Comparison of ENCODE assay signal across 16 cellular contexts in the genomic region with DNA sequence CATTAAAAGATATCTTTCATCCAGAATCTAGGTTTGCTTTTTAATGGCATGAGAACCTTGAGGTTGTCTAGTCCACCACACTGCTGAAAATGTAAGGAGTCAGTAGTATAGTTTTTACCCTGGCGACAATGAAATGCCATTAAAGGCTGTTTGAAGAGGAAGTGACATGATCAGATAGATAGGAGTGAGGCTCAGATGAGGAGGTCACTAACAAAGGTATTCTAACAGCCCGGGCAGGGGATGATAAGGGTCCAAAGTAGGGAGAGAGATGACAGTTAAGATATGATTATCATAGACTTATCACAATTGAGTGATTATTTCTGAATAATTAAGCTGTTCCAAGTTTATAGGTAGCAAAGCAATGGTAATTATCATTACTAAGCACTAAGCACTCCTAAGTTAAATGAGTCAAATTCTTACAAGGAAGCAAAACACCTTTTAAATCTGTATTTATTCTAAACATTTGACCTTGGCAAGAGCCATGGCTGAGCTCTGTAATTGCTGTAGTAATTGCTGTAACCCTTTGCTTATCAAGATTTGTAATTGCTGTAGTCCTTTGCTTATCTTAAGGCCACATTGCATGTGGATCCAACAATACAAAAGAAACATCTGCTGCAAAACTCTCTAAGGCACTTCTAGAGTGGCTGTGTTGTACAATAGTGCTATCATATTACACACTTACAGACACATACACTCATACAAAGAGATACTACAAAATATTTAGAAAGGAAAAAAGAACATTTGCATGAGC.
DNase-seq lines count a peak whose midpoint lies in the region; ATAC-seq and TF ChIP-seq lines count a peak whose summit lies in the region.
"Had no signal": no experiment of that assay in that cellular context is flagged by ENCODE, and none has a peak within 500 bp of the region (broad histone marks: within the 10 kb centered on the region; RNA-seq: fewer than 3 reads in every experiment).

No MANE protein-coding gene starts in this region.

- peaks cover 12% of the 10 kb centered on the region for H3K4me1 Mint-ChIP-seq in endothelial cell (ENCODE audit: unreplicated experiment)
- H3K4me1 Mint-ChIP-seq: activated T-helper 17 cell treated with anti-CD3 and anti-CD28 coated beads, Interleukin-2, amount 50 U/mL, for 72 hours; nephron progenitor cell had no signal

- H3K27me3 Mint-ChIP-seq in endothelial cell (ENCODE audit: unreplicated experiment) = peaks cover 2% of the 10 kb centered on the region

- H3K27ac Mint-ChIP-seq in endothelial cell (ENCODE audit: unreplicated experiment) = peak overlapping the region; percentile 19
- H3K27ac Mint-ChIP-seq: activated CD8-positive, alpha-beta memory T cell treated with anti-CD3 and anti-CD28 coated beads, Interleukin-2, amount 10 ng/mL, durations not matched to agents 7 days and 5 days; activated T-helper 17 cell treated with anti-CD3 and anti-CD28 coated beads, Interleukin-2, amount 50 U/mL, for 72 hours; mesothelial cell of epicardium; nephron progenitor cell had no signal

- no peak for TF ChIP-seq CTCF in endothelial cell (IDR thresholded peaks at IDR 0.05; ENCODE audit: unreplicated experiment)

- H3K4me3 Mint-ChIP-seq in endothelial cell (ENCODE audit: unreplicated experiment) = no peak overlapping the region
- H3K4me3 Mint-ChIP-seq: activated CD8-positive, alpha-beta memory T cell treated with anti-CD3 and anti-CD28 coated beads, Interleukin-2, amount 10 ng/mL, durations not matched to agents 7 days and 5 days; activated T-helper 17 cell treated with anti-CD3 and anti-CD28 coated beads, Interleukin-2, amount 50 U/mL, for 72 hours; mesothelial cell of epicardium; nephron progenitor cell had no signal

- ATAC-seq in GM18502 (IDR thresholded peaks at IDR 0.05; ENCODE audit: poor library complexity, unreplicated experiment) = no peak
- ATAC-seq: activated CD8-positive, alpha-beta memory T cell treated with anti-CD3 and anti-CD28 coated beads, Interleukin-2, amount 10 ng/mL, durations not matched to agents 7 days and 5 days; activated T-helper 17 cell treated with anti-CD3 and anti-CD28 coated beads, Interleukin-2, amount 50 U/mL, for 72 hours; foreskin keratinocyte had no signal

- DNase-seq in DMS79 treated with DMSO at 0.1 percent for 48 hours (lab: John Stamatoyannopoulos, UW) (peak; percentile 87), NCI-H187 treated with DMSO at 0.1 percent for 48 hours (lab: John Stamatoyannopoulos, UW) (peak; percentile 62), NCI-H524 treated with DMSO at 0.1 percent for 48 hours (lab: John Stamatoyannopoulos, UW) (peak; percentile 70), endothelial cell (ENCODE audit: low spot score) (no peak), HCEC 1CT (no peak)
- DNase-seq in activated CD8-positive, alpha-beta memory T cell treated with anti-CD3 and anti-CD28 coated beads for 24 hours = no peak
- no peak for DNase-seq in activated CD4-positive, alpha-beta T cell treated with anti-CD3 and anti-CD28 coated beads, Interleukin-2, amount 50 U/mL, for 4 hours
- DNase-seq: activated CD8-positive, alpha-beta memory T cell treated with anti-CD3 and anti-CD28 coated beads, Interleukin-2, amount 10 ng/mL, durations not matched to agents 7 days and 5 days; cortex of kidney; foreskin keratinocyte; NCI-H226; nephron progenitor cell; SJCRH30 had no signal

- H3K36me3 Mint-ChIP-seq in endothelial cell (ENCODE audit: low read depth, unreplicated experiment) = peaks cover 4% of the 10 kb centered on the region

- no peaks in the 10 kb centered on the region for H3K9me3 Mint-ChIP-seq in endothelial cell (ENCODE audit: unreplicated experiment)

Comparison
In these comparisons a context has a peak if more than half of its experiments do, and no peak if none do; other contexts are left out.
1. DNase-seq: peak in DMS79 treated with DMSO at 0.1 percent for 48 hours (single experiment), NCI-H187 treated with DMSO at 0.1 percent for 48 hours (single experiment) and NCI-H524 treated with DMSO at 0.1 percent for 48 hours (single experiment); none in endothelial cell (single experiment), activated CD8-positive, alpha-beta memory T cell treated with anti-CD3 and anti-CD28 coated beads for 24 hours (single experiment), activated CD4-positive, alpha-beta T cell treated with anti-CD3 and anti-CD28 coated beads, Interleukin-2, amount 50 U/mL, for 4 hours (0 of 2) and HCEC 1CT (single experiment).